In genomic region chr16:71811261-71811803, GRCh38 we compare ENCODE assay signal across 20 cellular contexts. TPM values are rescaled to one million over a fixed set of nuclear protein-coding genes. Genes with fewer than 3 reads are reported as not detected.
A peak's percentile ranks its signal among the peaks of the same experiment; 100 is the strongest.
DNase-seq lines count a peak whose midpoint lies in the region; TF ChIP-seq lines count a peak whose summit lies in the region.
"Had no signal": no experiment of that assay in that cellular context is flagged by ENCODE, and none has a peak within 500 bp of the region (broad histone marks: within the 10 kb centered on the region; RNA-seq: fewer than 3 reads in every experiment).

No MANE protein-coding gene starts in this region.

- TF ChIP-seq POLR2A in breast epithelium (IDR thresholded peaks at IDR 0.05) (no peak), stomach (IDR thresholded peaks at IDR 0.05) (no peak)

- DNase-seq in breast epithelium (ENCODE audit: low spot score in 2 of 2) (no peak), MCF 10A (ENCODE audit: unreplicated experiment) (no peak), KG1 (lab: John Stamatoyannopoulos, UW) (peak; percentile 35), cardiac fibroblast (ENCODE audit: low read depth in 2 of 2) (peak; percentile 33 to 60), stomach (no peak), tibial artery (no peak), GM20000 (ENCODE audit: low spot score) (no peak), hepatic stellate cell (ENCODE audit: low spot score) (no peak)
- DNase-seq: activated gamma-delta T cell; body of pancreas; dorsolateral prefrontal cortex; H7; naive B cell; NCI-H1436 treated with DMSO at 0.1 percent for 48 hours; NCI-H345; posterior cingulate gyrus; stimulated activated CD4-positive, alpha-beta T cell treated with anti-CD3 and anti-CD28 coated beads, Interleukin-4, amount 100 ng/mL, for 1 hour; substantia nigra; T-helper 1 cell had no signal

- no peaks in the 10 kb centered on the region for H3K9me3 ChIP-seq in breast epithelium
- H3K9me3 ChIP-seq in stomach: no peaks in the 10 kb centered on the region
- H3K9me3 ChIP-seq in tibial artery: no peaks in the 10 kb centered on the region
- H3K9me3 ChIP-seq: body of pancreas had no signal

- H3K4me3 Mint-ChIP-seq in MCF 10A (ENCODE audit: unreplicated experiment): no peak overlapping the region

- H3K4me3 ChIP-seq in breast epithelium (no peak overlapping the region), cardiac fibroblast (replicated peaks in 1 of 2; ENCODE audit: low read depth in 2 of 2, low read length in 2 of 2) (no peak overlapping the region), stomach (no peak overlapping the region), tibial artery (no peak overlapping the region)
- H3K4me3 ChIP-seq: body of pancreas, dorsolateral prefrontal cortex, lung had no signal

- TF ChIP-seq CTCF in breast epithelium (IDR thresholded peaks at IDR 0.05) (no peak), MCF 10A (IDR thresholded peaks at IDR 0.05; ENCODE audit: unreplicated experiment) (no peak), cardiac fibroblast (IDR thresholded peaks at IDR 0.05; ENCODE audit: low read depth, low read length) (no peak), stomach (IDR thresholded peaks at IDR 0.05) (no peak), tibial artery (IDR thresholded peaks at IDR 0.05) (no peak), GM20000 (IDR thresholded peaks at IDR 0.05; ENCODE audit: extremely low read depth, missing control alignments) (no peak)

- POLR2A ChIA-PET in MCF 10A (lab: Yijun Ruan, JAX): interaction anchor here (0.7 to 1.2 kb wide), 2 partner anchors 13 to 35 kb away, joined by 3 to 4 read pairs; partner anchors contain the start of gene ATXN1L

- H3K27me3 Mint-ChIP-seq in MCF 10A (ENCODE audit: insufficient read depth, unreplicated experiment): no peaks in the 10 kb centered on the region
- H3K27me3 Mint-ChIP-seq: naive B cell had no signal

- H3K9me3 Mint-ChIP-seq in MCF 10A (ENCODE audit: unreplicated experiment): no peaks in the 10 kb centered on the region

- H3K36me3 ChIP-seq in breast epithelium (no peaks in the 10 kb centered on the region), stomach (no peaks in the 10 kb centered on the region), tibial artery (peaks cover 0 to under 1% (median 0%) of the 10 kb centered on the region in 3 donors)

- peaks cover 4 to 5% of the 10 kb centered on the region in 2 donors for H3K4me1 ChIP-seq in breast epithelium
- peaks cover 21 to 35% (median 31%) of the 10 kb centered on the region in 4 donors for H3K4me1 ChIP-seq in stomach
- H3K4me1 ChIP-seq in tibial artery: peaks cover 5 to 21% (median 15%) of the 10 kb centered on the region in 4 donors

- TF ChIP-seq EP300 in stomach (IDR thresholded peaks at IDR 0.05): no peak

- peaks cover 8% of the 10 kb centered on the region for H3K36me3 Mint-ChIP-seq in MCF 10A (ENCODE audit: insufficient read depth, unreplicated experiment)

- H3K27ac Mint-ChIP-seq in MCF 10A (ENCODE audit: low read depth, unreplicated experiment): no peak overlapping the region

- peaks cover 1% of the 10 kb centered on the region for H3K4me1 Mint-ChIP-seq in MCF 10A (ENCODE audit: insufficient read depth, unreplicated experiment)

- CTCF ChIA-PET in MCF 10A (lab: Yijun Ruan, JAX): interaction anchor here (0.6 to 1.3 kb wide), 2 partner anchors 15 to 71 kb away, joined by 3 to 5 read pairs; no protein-coding TSS in a partner anchor

- H3K27me3 ChIP-seq in breast epithelium (no peaks in the 10 kb centered on the region), stomach (no peaks in the 10 kb centered on the region), tibial artery (no peaks in the 10 kb centered on the region)
- H3K27me3 ChIP-seq: body of pancreas, dorsolateral prefrontal cortex had no signal

- 32 to 50% (median 40%) methylated on average over 4 to 5 of the region's 5 CpGs for WGBS in stomach, 5 donors

- BruUV-seq in MCF 10A (replicated peaks; lab: Mats Ljungman, UMichigan): no TSS peak

- peak overlapping the region; percentile 98 to 99 for H3K27ac ChIP-seq in breast epithelium
- peak overlapping the region; percentile 48 to 100 (median 99) for H3K27ac ChIP-seq in stomach
- no peak overlapping the region for H3K27ac ChIP-seq in tibial artery
- H3K27ac ChIP-seq: body of pancreas, dorsolateral prefrontal cortex had no signal

- intact Hi-C loops in breast epithelium (cut with DNase I; ENCODE audit: low total_unique reads): no loop called here
- intact Hi-C loops in MCF 10A (cut with micrococcal nuclease): no loop called here
- intact Hi-C loops in stomach (cut with DNase I; ENCODE audit: low total_unique reads): no loop called here
- intact Hi-C loops in tibial artery (cut with DNase I; ENCODE audit: low total_unique reads): loop anchor here (5.0 to 10.0 kb wide), 2 partner anchors 36 to 87 kb away; partner anchors contain the start of genes ATXN1L and PHLPP2

RNA-seq across cellular contexts. Expression of gene AP1G1, which starts 2.7 kb away (rescaled TPM):
- total RNA-seq in breast epithelium (100 to 1,000 TPM in 1 of 3 donors, 10 to 100 TPM in 2; 65.8 to 121 (median 95.7) TPM), MCF 10A (2022) (99.5 and 100 TPM in 2 replicates), stomach (100 to 1,000 TPM; 108 to 198 (median 174) TPM)
- 10 to 100 TPM; 11.7 to 18.8 (median 12.8) TPM for polyA plus RNA-seq in stomach

RNA-seq across cellular contexts. Expression of gene ATXN1L, which starts 34.4 kb away (rescaled TPM):
- total RNA-seq in breast epithelium (10 to 100 TPM; 19.3 to 41.1 (median 28.0) TPM), MCF 10A (2022) (18.2 and 20.4 TPM in 2 replicates), stomach (10 to 100 TPM in 3 of 5 donors, 1 to 10 TPM in 2; 8.5 to 33.4 (median 16.9) TPM)
- 1 to 10 TPM; 4.2 to 9.3 (median 7.2) TPM for polyA plus RNA-seq in stomach

Comparison
In these comparisons a context has a peak if more than half of its experiments do, and no peak if none do; other contexts are left out.
1. DNase-seq: peak in KG1 (single experiment) and cardiac fibroblast (2 of 2); none in breast epithelium (0 of 2), MCF 10A (single experiment), stomach (single experiment), tibial artery (0 of 2), GM20000 (single experiment) and hepatic stellate cell (single experiment).
2. H3K27ac ChIP-seq: peak in breast epithelium (2 of 2) and stomach (5 of 5); none in tibial artery (0 of 2).